17 cellular contexts compared by ENCODE assay signal in the genomic region with DNA sequence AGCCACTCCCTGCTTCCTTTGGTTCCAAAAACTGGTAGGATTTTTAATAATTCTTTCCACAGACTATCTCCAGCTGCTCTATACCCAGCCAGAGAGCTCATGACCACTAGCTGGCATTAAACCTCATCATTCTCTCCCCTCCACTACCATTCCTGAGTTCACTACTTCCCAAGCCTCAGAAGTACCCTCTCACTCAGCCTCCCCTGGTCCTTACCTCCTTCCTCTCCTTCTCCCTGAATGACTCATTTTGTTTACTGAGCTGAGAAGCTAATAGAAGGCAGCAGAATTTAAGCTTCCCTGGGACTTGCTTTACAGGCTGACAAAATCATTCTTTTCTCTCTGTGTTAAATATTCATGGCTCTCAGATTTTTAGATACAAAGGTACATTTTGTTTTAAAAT.
DNase-seq lines count a peak whose midpoint lies in the region; ATAC-seq, FAIRE-seq and TF ChIP-seq lines count a peak whose summit lies in the region.
"Had no signal": no experiment of that assay in that cellular context is flagged by ENCODE, and none has a peak within 500 bp of the region (broad histone marks: within the 10 kb centered on the region; RNA-seq: fewer than 3 reads in every experiment).

No MANE protein-coding gene starts in this region.

- H3K27ac Mint-ChIP-seq in activated CD8-positive, alpha-beta memory T cell treated with anti-CD3 and anti-CD28 coated beads, Interleukin-2, amount 10 ng/mL, durations not matched to agents 7 days and 5 days = no peak overlapping the region
- H3K27ac Mint-ChIP-seq: CD14-positive monocyte had no signal

- ATAC-seq in HG03097 (IDR thresholded peaks at IDR 0.05; ENCODE audit: low FRiP score, unreplicated experiment) = no peak
- no peak for ATAC-seq in activated CD8-positive, alpha-beta memory T cell treated with anti-CD3 and anti-CD28 coated beads, Interleukin-2, amount 10 ng/mL, durations not matched to agents 7 days and 5 days

- H3K9ac ChIP-seq in HUES64 (ENCODE audit: low read depth, low read length) = no peak overlapping the region

- H3K9me3 Mint-ChIP-seq in activated CD8-positive, alpha-beta memory T cell treated with anti-CD3 and anti-CD28 coated beads, Interleukin-2, amount 10 ng/mL, durations not matched to agents 7 days and 5 days (ENCODE audit: low read depth) = no peaks in the 10 kb centered on the region

- no peaks in the 10 kb centered on the region for H3K36me3 ChIP-seq in HUES64 (ENCODE audit: insufficient read depth, low read length)
- H3K36me3 ChIP-seq in bronchial epithelial cell (ENCODE audit: control insufficient read depth, insufficient read depth, low read length) = no peaks in the 10 kb centered on the region
- H3K36me3 ChIP-seq: MG63 had no signal

- no peak overlapping the region; the same call in 1 of the 2 replicates for H3K27ac ChIP-seq in HUES64 (ENCODE audit: low read depth, low read length)
- H3K27ac ChIP-seq: RWPE1, skin epidermis had no signal

- no peaks in the 10 kb centered on the region for H3K36me3 Mint-ChIP-seq in activated CD8-positive, alpha-beta memory T cell treated with anti-CD3 and anti-CD28 coated beads, Interleukin-2, amount 10 ng/mL, durations not matched to agents 7 days and 5 days
- H3K36me3 Mint-ChIP-seq: CD14-positive monocyte had no signal

- no peak for FAIRE-seq in bronchial epithelial cell (lab: Jason Lieb, UNC)

- H3K4me1 Mint-ChIP-seq in activated CD8-positive, alpha-beta memory T cell treated with anti-CD3 and anti-CD28 coated beads, Interleukin-2, amount 10 ng/mL, durations not matched to agents 7 days and 5 days = no peaks in the 10 kb centered on the region
- H3K4me1 Mint-ChIP-seq: CD14-positive monocyte had no signal

- H3K27me3 ChIP-seq in HUES64 (ENCODE audit: insufficient read depth, low read length) = no peaks in the 10 kb centered on the region
- no peaks in the 10 kb centered on the region for H3K27me3 ChIP-seq in bronchial epithelial cell (ENCODE audit: control insufficient read depth, insufficient read depth, low read length)
- H3K27me3 ChIP-seq: MG63 had no signal

- H3K9me3 ChIP-seq in HUES64 (ENCODE audit: insufficient read depth, low read depth, low read length) = no peaks in the 10 kb centered on the region
- H3K9me3 ChIP-seq: MG63 had no signal

- H3K4me1 ChIP-seq in HUES64 (ENCODE audit: insufficient read depth, low read length) = peaks cover 33% of the 10 kb centered on the region

- CTCF ChIA-PET in activated CD8-positive, alpha-beta memory T cell treated with anti-CD3 and anti-CD28 coated beads, Interleukin-2, amount 10 ng/mL, durations not matched to agents 7 days and 5 days (lab: Charles Lee) = no interaction called here

- no peak overlapping the region for H3K4me3 Mint-ChIP-seq in activated CD8-positive, alpha-beta memory T cell treated with anti-CD3 and anti-CD28 coated beads, Interleukin-2, amount 10 ng/mL, durations not matched to agents 7 days and 5 days
- H3K4me3 Mint-ChIP-seq: CD14-positive monocyte had no signal

- peak; percentile 38 for DNase-seq in DMS79 (lab: John Stamatoyannopoulos, UW)
- peak; percentile 15 for DNase-seq in bronchial epithelial cell (ENCODE audit: low read depth)
- DNase-seq in medulla oblongata (ENCODE audit: extremely low spot score) = peak; percentile 50
- no peak for DNase-seq in activated T-cell treated with anti-CD3 and anti-CD28 coated beads for 4 hours
- no peak for DNase-seq in activated CD8-positive, alpha-beta memory T cell treated with anti-CD3 and anti-CD28 coated beads, Interleukin-2, amount 10 ng/mL, durations not matched to agents 7 days and 5 days
- DNase-seq: activated CD4-positive, alpha-beta T cell treated with anti-CD3 and anti-CD28 coated beads, Interleukin-2, amount 50 U/mL, for 4 hours; activated CD8-positive, alpha-beta memory T cell treated with anti-CD3 and anti-CD28 coated beads, Interleukin-2, amount 50 U/mL, for 48 hours; MG63; NCI-H1694; NCI-H446 treated with DMSO at 0.1 percent for 48 hours; stimulated activated CD4-positive, alpha-beta T cell treated with anti-CD3 and anti-CD28 coated beads, Interleukin-1b, Interleukin-23, amount 100 ng/mL, for 48 hours had no signal

- no peaks in the 10 kb centered on the region for H3K27me3 Mint-ChIP-seq in activated CD8-positive, alpha-beta memory T cell treated with anti-CD3 and anti-CD28 coated beads, Interleukin-2, amount 10 ng/mL, durations not matched to agents 7 days and 5 days

- TF ChIP-seq CTCF in bronchial epithelial cell (IDR thresholded peaks at IDR 0.05; ENCODE audit: insufficient read depth, low read length, severe bottlenecking) = no peak

- H3K4me3 ChIP-seq in HUES64 (ENCODE audit: low read length) (peak overlapping the region; percentile 15; the same call in 1 of the 2 replicates), bronchial epithelial cell (ENCODE audit: low read depth, low read length) (no peak overlapping the region)
- H3K4me3 ChIP-seq: lung, MG63, skin epidermis had no signal

Comparison
In these comparisons a context has a peak if more than half of its experiments do, and no peak if none do; other contexts are left out.
1. DNase-seq: peak in DMS79 (single experiment), bronchial epithelial cell (single experiment) and medulla oblongata (single experiment); none in activated T-cell treated with anti-CD3 and anti-CD28 coated beads for 4 hours (single experiment) and activated CD8-positive, alpha-beta memory T cell treated with anti-CD3 and anti-CD28 coated beads, Interleukin-2, amount 10 ng/mL, durations not matched to agents 7 days and 5 days (single experiment).